Comparison of ENCODE assay signal across 1 cellular context in genomic region chrX:7091923-7092322, GRCh38.
TF ChIP-seq lines count a peak whose summit lies in the region.

No MANE protein-coding gene starts in this region.

TF ChIP-seq in GM12878, 131 proteins besides CTCF, POLR2A, EP300 and RAD21:
- TF ChIP-seq ZNF24 (IDR thresholded peaks at IDR 0.05) = no peak
